ENCODE assay signal across 8 cellular contexts in the genomic region with DNA sequence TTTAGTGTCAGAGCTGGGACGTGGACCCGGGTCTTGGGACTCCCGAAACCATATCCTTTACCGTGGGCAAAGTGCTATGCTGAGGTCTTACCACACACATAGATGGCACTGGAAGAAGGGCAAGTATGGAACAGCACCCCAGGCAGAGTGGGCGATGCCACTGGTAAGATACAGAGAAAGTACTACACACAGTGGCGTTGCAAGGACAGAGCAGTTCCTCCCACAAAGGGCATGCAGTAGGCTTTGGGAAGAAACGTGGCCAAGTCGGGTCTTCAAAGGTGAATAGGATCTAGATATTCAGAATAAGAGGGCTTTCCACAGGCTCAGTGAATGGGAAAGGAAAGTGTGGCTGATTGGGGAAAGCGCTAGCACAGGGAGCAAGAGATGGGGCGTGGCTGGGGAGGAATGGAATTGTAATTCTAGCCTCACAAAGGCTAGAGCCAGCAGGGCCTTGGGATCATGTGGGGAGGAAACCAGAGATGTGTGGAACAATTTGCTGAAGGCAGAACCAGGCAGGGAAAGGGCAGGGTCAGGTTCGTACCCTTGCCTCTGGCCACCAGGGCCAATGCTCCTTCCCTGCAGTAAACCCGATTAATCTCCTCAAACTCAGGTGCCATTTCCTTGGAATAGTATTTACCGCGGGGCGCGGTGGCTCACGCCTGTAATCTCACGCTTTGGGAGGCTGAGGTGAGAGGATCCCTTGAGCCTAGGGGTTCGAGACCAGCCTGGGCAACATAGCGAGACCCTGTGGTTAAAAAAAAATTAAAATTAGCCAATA. TPM values are rescaled to one million over a fixed set of nuclear protein-coding genes. Genes with fewer than 3 reads are reported as not detected.
DNase-seq lines count a peak whose midpoint lies in the region; ATAC-seq and TF ChIP-seq lines count a peak whose summit lies in the region.

No MANE protein-coding gene starts in this region.

- H3K4me3 Mint-ChIP-seq in activated naive CD4-positive, alpha-beta T cell treated with anti-CD3 and anti-CD28 coated beads, Interleukin-2, amount 50 U/mL, for 24 hours = peak overlapping the region; percentile 97
- peak overlapping the region; percentile 90 for H3K4me3 Mint-ChIP-seq in activated CD8-positive, alpha-beta T cell treated with anti-CD3 and anti-CD28 coated beads, Interleukin-2, amount 10 ng/mL, durations not matched to agents 7 days and 5 days

- H3K4me1 Mint-ChIP-seq in activated naive CD4-positive, alpha-beta T cell treated with anti-CD3 and anti-CD28 coated beads, Interleukin-2, amount 50 U/mL, for 24 hours = peaks cover 76% of the 10 kb centered on the region
- peaks cover 77% of the 10 kb centered on the region for H3K4me1 Mint-ChIP-seq in activated CD8-positive, alpha-beta T cell treated with anti-CD3 and anti-CD28 coated beads, Interleukin-2, amount 10 ng/mL, durations not matched to agents 7 days and 5 days (ENCODE audit: low read depth)

- intact Hi-C loops in heart right ventricle (cut with DNase I) = loop anchor here in 5 of 10 donors (2.0 to 5.0 kb wide), 3 partner anchors 34 to 36 kb away; partner anchors contain the start of gene PCBP1 (in 4 of the 5)

- peak overlapping the region; percentile 100 for H3K27ac Mint-ChIP-seq in activated naive CD4-positive, alpha-beta T cell treated with anti-CD3 and anti-CD28 coated beads, Interleukin-2, amount 50 U/mL, for 24 hours
- peak overlapping the region; percentile 99 for H3K27ac Mint-ChIP-seq in activated CD8-positive, alpha-beta T cell treated with anti-CD3 and anti-CD28 coated beads, Interleukin-2, amount 10 ng/mL, durations not matched to agents 7 days and 5 days

- no peaks in the 10 kb centered on the region for H3K27me3 Mint-ChIP-seq in activated naive CD4-positive, alpha-beta T cell treated with anti-CD3 and anti-CD28 coated beads, Interleukin-2, amount 50 U/mL, for 24 hours
- no peaks in the 10 kb centered on the region for H3K27me3 Mint-ChIP-seq in activated CD8-positive, alpha-beta T cell treated with anti-CD3 and anti-CD28 coated beads, Interleukin-2, amount 10 ng/mL, durations not matched to agents 7 days and 5 days (ENCODE audit: low read depth)

- H3K27me3 ChIP-seq in heart right ventricle = no peaks in the 10 kb centered on the region

- POLR2A ChIA-PET in activated CD8-positive, alpha-beta T cell treated with anti-CD3 and anti-CD28 coated beads, Interleukin-2, amount 10 ng/mL, durations not matched to agents 7 days and 5 days (lab: Charles Lee) = interaction anchor here (1.3 to 4.8 kb wide), 15 partner anchors 8 to 209 kb away, joined by 3 to 84 read pairs (median 21); partner anchors contain the start of genes C2orf42, MXD1 and PCBP1

- no peaks in the 10 kb centered on the region for H3K9me3 Mint-ChIP-seq in activated naive CD4-positive, alpha-beta T cell treated with anti-CD3 and anti-CD28 coated beads, Interleukin-2, amount 50 U/mL, for 24 hours
- H3K9me3 Mint-ChIP-seq in activated CD8-positive, alpha-beta T cell treated with anti-CD3 and anti-CD28 coated beads, Interleukin-2, amount 10 ng/mL, durations not matched to agents 7 days and 5 days (ENCODE audit: insufficient read depth) = no peaks in the 10 kb centered on the region

- no peak for DNase-seq in activated naive CD4-positive, alpha-beta T cell treated with Interleukin-2 at 50 U/mL for 16 hours
- peak; percentile 24 for DNase-seq in activated CD8-positive, alpha-beta T cell treated with anti-CD3 and anti-CD28 coated beads, Interleukin-2, amount 10 ng/mL, durations not matched to agents 7 days and 5 days
- DNase-seq in heart right ventricle (peak; percentile 45 to 73), renal cortical epithelial cell (ENCODE audit: low read depth) (peak; percentile 48), GM13977 (ENCODE audit: low spot score) (no peak)

- no peaks in the 10 kb centered on the region for H3K36me3 Mint-ChIP-seq in activated naive CD4-positive, alpha-beta T cell treated with anti-CD3 and anti-CD28 coated beads, Interleukin-2, amount 50 U/mL, for 24 hours
- peaks cover 1% of the 10 kb centered on the region for H3K36me3 Mint-ChIP-seq in activated CD8-positive, alpha-beta T cell treated with anti-CD3 and anti-CD28 coated beads, Interleukin-2, amount 10 ng/mL, durations not matched to agents 7 days and 5 days (ENCODE audit: low read depth)

- CTCF ChIA-PET in activated CD8-positive, alpha-beta T cell treated with anti-CD3 and anti-CD28 coated beads, Interleukin-2, amount 10 ng/mL, durations not matched to agents 7 days and 5 days (lab: Charles Lee) = interaction anchor here (0.9 to 3.7 kb wide), 14 partner anchors 7 to 209 kb away, joined by 3 to 23 read pairs (median 12); partner anchors contain the start of gene MXD1

- peak overlapping the region; percentile 92 to 100 (median 99) for H3K27ac ChIP-seq in heart right ventricle

- in situ Hi-C loops in GM13977 (cut with MboI; ENCODE audit: low pct_unique_long_range_greater_than_20kb, low sequenced_read_pairs, unreplicated experiment) = no loop called here

- peaks cover 13 to 72% (median 48%) of the 10 kb centered on the region in 9 donors for H3K4me1 ChIP-seq in heart right ventricle

- peak overlapping the region in 8 of 10 donors; percentile 45 to 82 (median 68) for H3K4me3 ChIP-seq in heart right ventricle

- WGBS in heart right ventricle, 2 donors = 48 to 49% methylated on average over 20 of the region's 20 CpGs

- no peaks in the 10 kb centered on the region for H3K36me3 ChIP-seq in heart right ventricle

- H3K9me3 ChIP-seq in heart right ventricle = no peaks in the 10 kb centered on the region

- no peak for TF ChIP-seq CTCF in heart right ventricle (IDR thresholded peaks at IDR 0.05)
- TF ChIP-seq CTCF in GM13977 (IDR thresholded peaks at IDR 0.05; ENCODE audit: extremely low read depth, insufficient read depth, missing control alignments) = no peak

- ATAC-seq in activated CD8-positive, alpha-beta T cell treated with anti-CD3 and anti-CD28 coated beads, Interleukin-2, amount 10 ng/mL, durations not matched to agents 7 days and 5 days = no peak
- ATAC-seq in heart right ventricle = peak; percentile 47 to 64 (median 58)
- ATAC-seq in GM18517 (IDR thresholded peaks at IDR 0.05; ENCODE audit: unreplicated experiment) = no peak
- no peak for ATAC-seq in HG02840 (IDR thresholded peaks at IDR 0.05; ENCODE audit: low FRiP score, unreplicated experiment)

RNA-seq across cellular contexts. Expression of gene PCBP1, which starts 36.0 kb away (rescaled TPM):
- total RNA-seq in activated CD8-positive, alpha-beta T cell treated with anti-CD3 and anti-CD28 coated beads, Interleukin-2, amount 10 ng/mL, durations not matched to agents 7 days and 5 days = 100 to 1,000 TPM; 516 to 518 TPM
- total RNA-seq in heart right ventricle (100 to 1,000 TPM; 197 to 275 (median 219) TPM), renal cortical epithelial cell (24.7 and 103 TPM in 2 replicates)
- polyA plus RNA-seq in heart right ventricle = 100 to 1,000 TPM; 237 to 288 TPM

Comparison
In these comparisons a context has a peak if more than half of its experiments do, and no peak if none do; other contexts are left out.
1. DNase-seq: peak in activated CD8-positive, alpha-beta T cell treated with anti-CD3 and anti-CD28 coated beads, Interleukin-2, amount 10 ng/mL, durations not matched to agents 7 days and 5 days (single experiment), heart right ventricle (2 of 2) and renal cortical epithelial cell (single experiment); none in activated naive CD4-positive, alpha-beta T cell treated with Interleukin-2 at 50 U/mL for 16 hours (single experiment) and GM13977 (single experiment).
2. ATAC-seq: peak in heart right ventricle (8 of 8); none in activated CD8-positive, alpha-beta T cell treated with anti-CD3 and anti-CD28 coated beads, Interleukin-2, amount 10 ng/mL, durations not matched to agents 7 days and 5 days (single experiment), GM18517 (single experiment) and HG02840 (single experiment).